Comparison of ENCODE assay signal across 12 cellular contexts in the genomic region with DNA sequence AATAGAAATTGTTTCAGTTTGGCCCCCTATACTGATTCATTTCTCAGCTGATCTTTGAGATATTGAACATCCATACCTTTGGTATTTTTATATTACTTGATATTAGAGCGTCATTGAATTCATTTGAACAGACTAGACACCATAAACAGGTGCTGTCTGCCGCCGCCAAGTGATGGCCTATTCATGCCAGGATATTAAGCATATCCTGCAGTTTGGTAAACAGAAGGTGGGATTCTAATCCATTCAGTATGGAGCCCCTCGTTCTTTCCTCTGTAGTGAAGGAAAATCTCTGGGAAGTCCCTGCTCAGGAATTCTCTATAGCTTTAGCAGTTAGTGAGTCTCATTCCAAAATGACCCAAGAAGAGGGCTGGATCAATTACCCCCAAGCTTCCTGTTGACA. TPM values are rescaled to one million over a fixed set of nuclear protein-coding genes. Genes with fewer than 3 reads are reported as not detected.
DNase-seq lines count a peak whose midpoint lies in the region; ATAC-seq, FAIRE-seq and TF ChIP-seq lines count a peak whose summit lies in the region.
"Had no signal": no experiment of that assay in that cellular context is flagged by ENCODE, and none has a peak within 500 bp of the region (broad histone marks: within the 10 kb centered on the region; RNA-seq: fewer than 3 reads in every experiment).

No MANE protein-coding gene starts in this region.

- H3K27ac ChIP-seq in GM23248 (peak overlapping the region; percentile 100), astrocyte (ENCODE audit: low read depth, low read length) (peak overlapping the region; percentile 96), right lobe of liver (peak overlapping the region; percentile 25 to 52 (median 27)), spleen (peak overlapping the region; percentile 7 to 77 (median 72))

- H3K4me2 ChIP-seq in GM23248 (ENCODE audit: unreplicated experiment) = peak overlapping the region; percentile 58
- peak overlapping the region; percentile 60 for H3K4me2 ChIP-seq in astrocyte (ENCODE audit: low read length)

- in situ Hi-C loops in GM23248 (cut with MboI) = loop anchor here (10.0 kb wide), 1 partner anchor 121 kb away; no protein-coding TSS in a partner anchor

- no peak for DNase-seq in GM23248
- no peak for DNase-seq in astrocyte (ENCODE audit: low read depth)
- no peak for DNase-seq in right lobe of liver
- no peak for DNase-seq in spleen
- no peak for DNase-seq in CD1c-positive myeloid dendritic cell (ENCODE audit: extremely low spot score)
- DNase-seq in NCI-H446 (lab: John Stamatoyannopoulos, UW) = no peak
- DNase-seq: activated CD4-positive, alpha-beta T cell treated with anti-CD3 and anti-CD28 coated beads, Interleukin-2, amount 50 U/mL, for 4 hours; MV-4-11 had no signal

- H3K4me1 ChIP-seq in GM23248 (ENCODE audit: insufficient read depth) (peaks cover 76% of the 10 kb centered on the region), astrocyte (ENCODE audit: insufficient read depth, low read length) (peaks cover 54% of the 10 kb centered on the region), right lobe of liver (peaks cover 0 to 12% (median 0%) of the 10 kb centered on the region in 4 donors), spleen (peaks cover 14 to 66% (median 32%) of the 10 kb centered on the region in 6 donors)

- no peaks in the 10 kb centered on the region for H3K79me2 ChIP-seq in GM23248 (ENCODE audit: insufficient read depth)
- no peaks in the 10 kb centered on the region for H3K79me2 ChIP-seq in astrocyte (ENCODE audit: insufficient read depth, low read length)

- H3F3A ChIP-seq in GM23248 (ENCODE audit: insufficient read depth) = peaks cover 61% of the 10 kb centered on the region

- H2AFZ ChIP-seq in GM23248 (no peak overlapping the region), astrocyte (ENCODE audit: low read depth, low read length) (no peak overlapping the region)

- 91 to 95% methylated on average over 4 of the region's 4 CpGs for WGBS in GM23248 (ENCODE audit: low coverage in 1 of 2, low lambda C conversion rate in 2 of 2, missing lambda C conversion rate in 2 of 2), 2 experiments
- 69% methylated on average over 4 of the region's 4 CpGs for WGBS in right lobe of liver (ENCODE audit: insufficient coverage, low coverage, low lambda C conversion rate, missing lambda C conversion rate)
- 79 to 88% (median 86%) methylated on average over 4 of the region's 4 CpGs for WGBS in spleen, 5 donors

- H3K9me3 Mint-ChIP-seq in astrocyte (ENCODE audit: unreplicated experiment) = no peaks in the 10 kb centered on the region
- H3K9me3 Mint-ChIP-seq: dendritic cell treated with granulocyte-macrophage colony-stimulating factor and Interleukin-4, amounts not matched to agents 40 ng/mL and 50 ng/mL, for 4 days had no signal

- no peak for TF ChIP-seq POLR2A in right lobe of liver (IDR thresholded peaks at IDR 0.05)
- TF ChIP-seq POLR2A in spleen (IDR thresholded peaks at IDR 0.05) = no peak

- H3K4me1 Mint-ChIP-seq in astrocyte (ENCODE audit: low read depth, unreplicated experiment) = peaks cover 47% of the 10 kb centered on the region

- H3K4me3 ChIP-seq in GM23248 = no peak overlapping the region
- no peak overlapping the region for H3K4me3 ChIP-seq in astrocyte (ENCODE audit: insufficient read depth, low read depth, low read length)
- no peak overlapping the region for H3K4me3 ChIP-seq in right lobe of liver
- H3K4me3 ChIP-seq in spleen = no peak overlapping the region

- H3K36me3 Mint-ChIP-seq in astrocyte (ENCODE audit: low read depth, unreplicated experiment) = no peaks in the 10 kb centered on the region

- H3K9ac ChIP-seq in GM23248 = peak overlapping the region; percentile 90
- peak overlapping the region; percentile 82 for H3K9ac ChIP-seq in astrocyte (ENCODE audit: low read length)

- H3K36me3 ChIP-seq in GM23248 (ENCODE audit: low read depth) (no peaks in the 10 kb centered on the region), astrocyte (ENCODE audit: insufficient read depth, low read length) (no peaks in the 10 kb centered on the region), right lobe of liver (no peaks in the 10 kb centered on the region), spleen (no peaks in the 10 kb centered on the region)

- no peaks in the 10 kb centered on the region for H3K9me2 ChIP-seq in GM23248 (ENCODE audit: insufficient read depth)

- TF ChIP-seq CTCF in astrocyte (IDR thresholded peaks at IDR 0.05; ENCODE audit: insufficient read depth, low read depth, low read length) (no peak), right lobe of liver (IDR thresholded peaks at IDR 0.05) (no peak), spleen (IDR thresholded peaks at IDR 0.05 in 8 of 11, conservative IDR thresholded peaks at IDR 0.05 in 3 of 11) (no peak)

- no peaks in the 10 kb centered on the region for H3K9me3 ChIP-seq in GM23248 (ENCODE audit: low read depth)
- no peaks in the 10 kb centered on the region for H3K9me3 ChIP-seq in astrocyte (ENCODE audit: insufficient read depth, low read depth, low read length)
- no peaks in the 10 kb centered on the region for H3K9me3 ChIP-seq in right lobe of liver
- H3K9me3 ChIP-seq in spleen = no peaks in the 10 kb centered on the region

- intact Hi-C loops in right lobe of liver (cut with DNase I) (no loop called here), spleen (cut with DNase I; ENCODE audit: low total_unique reads) (loop anchor here (10.0 kb wide), 1 partner anchor 131 kb away; no protein-coding TSS in a partner anchor)

- H3K4me3 Mint-ChIP-seq in astrocyte (ENCODE audit: unreplicated experiment) = no peak overlapping the region
- H3K4me3 Mint-ChIP-seq: activated T-helper 1 cell treated with anti-CD3 and anti-CD28 coated beads, Interleukin-12 subunit alpha, Interleukin-12 subunit beta, Interleukin-2, Interleukin-4 antibody, amounts not matched to agents 30 ng/mL and 10 ng/mL and 1 ng/mL, durations not matched to agents 14 hours and 24 hours and 36 hours; dendritic cell treated with granulocyte-macrophage colony-stimulating factor and Interleukin-4, amounts not matched to agents 40 ng/mL and 50 ng/mL, for 4 days had no signal

- no peaks in the 10 kb centered on the region for H3K27me3 Mint-ChIP-seq in astrocyte (ENCODE audit: low read depth, unreplicated experiment)
- H3K27me3 Mint-ChIP-seq: dendritic cell treated with granulocyte-macrophage colony-stimulating factor and Interleukin-4, amounts not matched to agents 40 ng/mL and 50 ng/mL, for 4 days had no signal

- H3K27me3 ChIP-seq in GM23248 (replicated peaks; ENCODE audit: insufficient read depth) (no peaks in the 10 kb centered on the region), astrocyte (ENCODE audit: insufficient read depth, low read length) (no peaks in the 10 kb centered on the region), right lobe of liver (no peaks in the 10 kb centered on the region), spleen (replicated peaks in 1 of 7) (peaks cover 0 to 7% (median 0%) of the 10 kb centered on the region in 7 donors)

- peak overlapping the region; percentile 96 for H3K27ac Mint-ChIP-seq in astrocyte (ENCODE audit: unreplicated experiment)
- H3K27ac Mint-ChIP-seq: activated T-helper 1 cell treated with anti-CD3 and anti-CD28 coated beads, Interleukin-12 subunit alpha, Interleukin-12 subunit beta, Interleukin-2, Interleukin-4 antibody, amounts not matched to agents 30 ng/mL and 10 ng/mL and 1 ng/mL, durations not matched to agents 14 hours and 24 hours and 36 hours; dendritic cell treated with granulocyte-macrophage colony-stimulating factor and Interleukin-4, amounts not matched to agents 40 ng/mL and 50 ng/mL, for 4 days had no signal

- FAIRE-seq in astrocyte (lab: Jason Lieb, UNC) = no peak

- no peaks in the 10 kb centered on the region for H4K20me1 ChIP-seq in GM23248 (ENCODE audit: insufficient read depth)
- no peaks in the 10 kb centered on the region for H4K20me1 ChIP-seq in astrocyte (ENCODE audit: insufficient read depth, low read length)

- ATAC-seq in right lobe of liver (no peak), HG02678 (IDR thresholded peaks at IDR 0.05; ENCODE audit: unreplicated experiment) (no peak), HG03432 (IDR thresholded peaks at IDR 0.05; ENCODE audit: unreplicated experiment) (no peak)

RNA-seq across cellular contexts. Expression of a gene that starts 23.0 kb away (rescaled TPM):
- total RNA-seq in GM23248 (2014; rRNA removed; shearing (Covaris generic)) = 0.11 TPM in 1 of 2 replicates, not detected in the other
- polyA plus RNA-seq in GM23248 (2016; fragmentation: Nextera tagmentation; extraction: Ambion mirVana) (0.10 and 0.11 TPM in 2 replicates), spleen (1 to 10 TPM; 1.3 to 2.9 (median 2.3) TPM)
- total RNA-seq in astrocyte (not detected in 2 replicates), right lobe of liver (1 to 10 TPM in 1 of 6 experiments, under 1 TPM in 5; 0.16 to 1.6 (median 0.46) TPM), spleen (10 to 100 TPM in 6 of 7 donors, 1 to 10 TPM in 1; 8.5 to 22.4 (median 17.5) TPM)

Comparison
In these comparisons a context has a peak if more than half of its experiments do, and no peak if none do; other contexts are left out.
1. H3K27ac ChIP-seq: peak in every context shown above with its lines; median percentile 100 in GM23248; 96 in astrocyte; 72 in spleen; 27 in right lobe of liver.